In genomic region chr18:46555724-46556123, GRCh38 we compare ENCODE assay signal across 8 cellular contexts.
DNase-seq lines count a peak whose midpoint lies in the region; ATAC-seq and TF ChIP-seq lines count a peak whose summit lies in the region.
"Had no signal": no experiment of that assay in that cellular context is flagged by ENCODE, and none has a peak within 500 bp of the region (broad histone marks: within the 10 kb centered on the region; RNA-seq: fewer than 3 reads in every experiment).

No MANE protein-coding gene starts in this region.

- no peak overlapping the region for H3K4me3 ChIP-seq in WI38 (ENCODE audit: low read depth, low read length)

- H3K27me3 ChIP-seq in layer of hippocampus (ENCODE audit: control insufficient read depth, insufficient read depth, low read length) = no peaks in the 10 kb centered on the region

- no peak overlapping the region for H3K4me3 Mint-ChIP-seq in HFFc6
- H3K4me3 Mint-ChIP-seq in activated T-helper 1 cell treated with anti-CD3 and anti-CD28 coated beads, Interleukin-12 subunit alpha, Interleukin-12 subunit beta, Interleukin-2, Interleukin-4 antibody, amounts not matched to agents 30 ng/mL and 10 ng/mL and 1 ng/mL, durations not matched to agents 14 hours and 24 hours and 36 hours = no peak overlapping the region
- H3K4me3 Mint-ChIP-seq: T-helper 1 cell treated with Interleukin-12 subunit alpha and Interleukin-12 subunit beta and Interleukin-4 antibody, amounts not matched to agents 30 μg/mL and 1 μg/mL, for 36 hours had no signal

- DNase-seq in ELR (ENCODE audit: low read depth) = peak; percentile 49
- DNase-seq in HFFc6 = no peak
- DNase-seq in activated T-helper 1 cell treated with anti-CD3 and anti-CD28 coated beads, Interleukin-12 subunit alpha, Interleukin-12 subunit beta, Interleukin-2, Interleukin-4 antibody, amounts not matched to agents 30 ng/mL and 10 ng/mL and 1 ng/mL, durations not matched to agents 14 hours and 24 hours and 36 hours (ENCODE audit: low spot score) = no peak
- no peak for DNase-seq in cortex of kidney (lab: John Stamatoyannopoulos, UW)

- H3K27ac Mint-ChIP-seq in HFFc6 = no peak overlapping the region
- H3K27ac Mint-ChIP-seq in activated T-helper 1 cell treated with anti-CD3 and anti-CD28 coated beads, Interleukin-12 subunit alpha, Interleukin-12 subunit beta, Interleukin-2, Interleukin-4 antibody, amounts not matched to agents 30 ng/mL and 10 ng/mL and 1 ng/mL, durations not matched to agents 14 hours and 24 hours and 36 hours = no peak overlapping the region
- H3K27ac Mint-ChIP-seq: T-helper 1 cell treated with Interleukin-12 subunit alpha and Interleukin-12 subunit beta and Interleukin-4 antibody, amounts not matched to agents 30 μg/mL and 1 μg/mL, for 36 hours had no signal

- peak overlapping the region; percentile 75 for H3K27ac ChIP-seq in layer of hippocampus (ENCODE audit: low read depth, low read length)

- no peaks in the 10 kb centered on the region; the same call in 1 of the 2 replicates for H3K9me3 Mint-ChIP-seq in HFFc6
- H3K9me3 Mint-ChIP-seq in activated T-helper 1 cell treated with anti-CD3 and anti-CD28 coated beads, Interleukin-12 subunit alpha, Interleukin-12 subunit beta, Interleukin-2, Interleukin-4 antibody, amounts not matched to agents 30 ng/mL and 10 ng/mL and 1 ng/mL, durations not matched to agents 14 hours and 24 hours and 36 hours = no peaks in the 10 kb centered on the region
- H3K9me3 Mint-ChIP-seq: T-helper 1 cell treated with Interleukin-12 subunit alpha and Interleukin-12 subunit beta and Interleukin-4 antibody, amounts not matched to agents 30 μg/mL and 1 μg/mL, for 36 hours had no signal

- TF ChIP-seq CTCF in HFFc6 (IDR thresholded peaks at IDR 0.05) (peak; percentile 74), WI38 (IDR thresholded peaks at IDR 0.05; ENCODE audit: low read depth, low read length) (peak; percentile 27; the same call in 1 of the 2 replicates)

- H3K27me3 Mint-ChIP-seq in HFFc6 (ENCODE audit: insufficient read depth) = peaks cover 4% of the 10 kb centered on the region
- no peaks in the 10 kb centered on the region for H3K27me3 Mint-ChIP-seq in activated T-helper 1 cell treated with anti-CD3 and anti-CD28 coated beads, Interleukin-12 subunit alpha, Interleukin-12 subunit beta, Interleukin-2, Interleukin-4 antibody, amounts not matched to agents 30 ng/mL and 10 ng/mL and 1 ng/mL, durations not matched to agents 14 hours and 24 hours and 36 hours (ENCODE audit: insufficient read depth)

- H3K4me1 Mint-ChIP-seq in HFFc6 (ENCODE audit: low read depth) = no peaks in the 10 kb centered on the region
- no peaks in the 10 kb centered on the region for H3K4me1 Mint-ChIP-seq in activated T-helper 1 cell treated with anti-CD3 and anti-CD28 coated beads, Interleukin-12 subunit alpha, Interleukin-12 subunit beta, Interleukin-2, Interleukin-4 antibody, amounts not matched to agents 30 ng/mL and 10 ng/mL and 1 ng/mL, durations not matched to agents 14 hours and 24 hours and 36 hours (ENCODE audit: low read depth)

- no peak for ATAC-seq in HG03571 (IDR thresholded peaks at IDR 0.05; ENCODE audit: unreplicated experiment)

- H3K36me3 Mint-ChIP-seq in HFFc6 (ENCODE audit: low read depth) = peaks cover 2% of the 10 kb centered on the region; the same call in 1 of the 2 replicates
- no peaks in the 10 kb centered on the region for H3K36me3 Mint-ChIP-seq in activated T-helper 1 cell treated with anti-CD3 and anti-CD28 coated beads, Interleukin-12 subunit alpha, Interleukin-12 subunit beta, Interleukin-2, Interleukin-4 antibody, amounts not matched to agents 30 ng/mL and 10 ng/mL and 1 ng/mL, durations not matched to agents 14 hours and 24 hours and 36 hours (ENCODE audit: low read depth)

- intact Hi-C loops in activated T-helper 1 cell treated with anti-CD3 and anti-CD28 coated beads, Interleukin-12 subunit alpha, Interleukin-12 subunit beta, Interleukin-2, Interleukin-4 antibody, amounts not matched to agents 30 ng/mL and 10 ng/mL and 1 ng/mL, durations not matched to agents 14 hours and 24 hours and 36 hours (cut with micrococcal nuclease) = loop anchor here (1.0 kb wide), 1 partner anchor 103 kb away; no protein-coding TSS in a partner anchor
